8 cellular contexts compared by ENCODE assay signal in genomic region chr22:30969532-30970355, GRCh38. TPM values are rescaled to one million over a fixed set of nuclear protein-coding genes. Genes with fewer than 3 reads are reported as not detected.
DNase-seq lines count a peak whose midpoint lies in the region; ATAC-seq and TF ChIP-seq lines count a peak whose summit lies in the region.

No MANE protein-coding gene starts in this region.

- peak overlapping the region; percentile 54 for H3K9ac ChIP-seq in muscle layer of colon (ENCODE audit: low read length)

- DNase-seq in ELR (ENCODE audit: low read depth) = peak; percentile 59
- DNase-seq in Jurkat, Clone E6-1 (ENCODE audit: low read depth, low spot score) = peak; percentile 44
- peak; percentile 62 for DNase-seq in activated CD4-positive, alpha-beta T cell treated with anti-CD3 and anti-CD28 coated beads for 36 hours
- peak; percentile 50 for DNase-seq in endothelial cell (ENCODE audit: low spot score)
- no peak for DNase-seq in CD1c-positive myeloid dendritic cell (ENCODE audit: extremely low spot score)

- H3K27ac ChIP-seq in muscle layer of colon (ENCODE audit: low read depth, low read length) = peak overlapping the region; percentile 87
- H3K27ac ChIP-seq in thymus (ENCODE audit: low read depth) = peak overlapping the region; percentile 94

- WGBS in thymus = 6% methylated on average over 49 of the region's 49 CpGs

- H3K9me3 ChIP-seq in muscle layer of colon (ENCODE audit: low read length) (peaks cover 28% of the 10 kb centered on the region), thymus (ENCODE audit: control insufficient read depth) (peaks cover 11% of the 10 kb centered on the region)

- H3K4me3 ChIP-seq in Jurkat, Clone E6-1 (ENCODE audit: low read length) = peak overlapping the region; percentile 65
- H3K4me3 ChIP-seq in muscle layer of colon (ENCODE audit: low read depth in 1 of 2, low read length in 2 of 2) (peak overlapping the region; percentile 91 to 92), thymus (ENCODE audit: low read length) (peak overlapping the region; percentile 77)

- peak overlapping the region; percentile 83 for H3K27ac Mint-ChIP-seq in activated CD4-positive, alpha-beta T cell treated with anti-CD3 and anti-CD28 coated beads for 36 hours
- peak overlapping the region; percentile 89 for H3K27ac Mint-ChIP-seq in endothelial cell (ENCODE audit: unreplicated experiment)

- peaks cover 25% of the 10 kb centered on the region for H3K4me1 ChIP-seq in muscle layer of colon (ENCODE audit: insufficient read depth, low read length)
- peaks cover 8% of the 10 kb centered on the region for H3K4me1 ChIP-seq in thymus (ENCODE audit: control insufficient read depth, insufficient read depth, low read length)

- no peaks in the 10 kb centered on the region for H3K27me3 ChIP-seq in muscle layer of colon (ENCODE audit: control insufficient read depth in 1 of 2, insufficient read depth in 2 of 2, low read length in 2 of 2)
- H3K27me3 ChIP-seq in thymus (ENCODE audit: control insufficient read depth, insufficient read depth) = no peaks in the 10 kb centered on the region

- intact Hi-C loops in activated CD4-positive, alpha-beta T cell treated with anti-CD3 and anti-CD28 coated beads for 36 hours (cut with DNase I, micrococcal nuclease) = loop anchor here (1.0 to 5.0 kb wide), 19 partner anchors 49 to 1367 kb away; partner anchors contain the start of genes DRG1 (in 2 of the 2), EIF4ENIF1 (in 1 of the 2), LIMK2 (in 1 of the 2) and NF2 (in 1 of the 2)

- TF ChIP-seq CTCF in endothelial cell (IDR thresholded peaks at IDR 0.05; ENCODE audit: unreplicated experiment) = no peak

- ATAC-seq in GM21528 (IDR thresholded peaks at IDR 0.05; ENCODE audit: low FRiP score, unreplicated experiment) = peak; percentile 41
- ATAC-seq in activated CD4-positive, alpha-beta T cell treated with anti-CD3 and anti-CD28 coated beads for 36 hours = peak; percentile 18

- no peaks in the 10 kb centered on the region for H3K27me3 Mint-ChIP-seq in activated CD4-positive, alpha-beta T cell treated with anti-CD3 and anti-CD28 coated beads for 36 hours
- peaks cover 12% of the 10 kb centered on the region for H3K27me3 Mint-ChIP-seq in endothelial cell (ENCODE audit: unreplicated experiment)

- H3K4me3 Mint-ChIP-seq in activated CD4-positive, alpha-beta T cell treated with anti-CD3 and anti-CD28 coated beads for 36 hours = peak overlapping the region; percentile 90
- H3K4me3 Mint-ChIP-seq in endothelial cell (ENCODE audit: unreplicated experiment) = peak overlapping the region; percentile 96

- CTCF ChIA-PET in activated CD4-positive, alpha-beta T cell treated with anti-CD3 and anti-CD28 coated beads for 36 hours (lab: Charles Lee) = interaction anchor here (1.0 to 3.5 kb wide), 5 partner anchors 9 to 323 kb away, joined by 3 to 11 read pairs (median 8); partner anchors contain the start of genes PIK3IP1 and SELENOM

- H3K9me3 Mint-ChIP-seq in activated CD4-positive, alpha-beta T cell treated with anti-CD3 and anti-CD28 coated beads for 36 hours (ENCODE audit: low read depth) = peaks cover 38% of the 10 kb centered on the region
- H3K9me3 Mint-ChIP-seq in endothelial cell (ENCODE audit: unreplicated experiment) = no peaks in the 10 kb centered on the region

- peaks cover 86% of the 10 kb centered on the region for H3K36me3 Mint-ChIP-seq in activated CD4-positive, alpha-beta T cell treated with anti-CD3 and anti-CD28 coated beads for 36 hours (ENCODE audit: low read depth)
- H3K36me3 Mint-ChIP-seq in endothelial cell (ENCODE audit: low read depth, unreplicated experiment) = peaks cover 47% of the 10 kb centered on the region

- peaks cover 29% of the 10 kb centered on the region for H3K36me3 ChIP-seq in muscle layer of colon (ENCODE audit: insufficient read depth, low read length)
- H3K36me3 ChIP-seq in thymus (ENCODE audit: control insufficient read depth, insufficient read depth) = peaks cover 27% of the 10 kb centered on the region

- POLR2A ChIA-PET in activated CD4-positive, alpha-beta T cell treated with anti-CD3 and anti-CD28 coated beads for 36 hours (lab: Charles Lee) = interaction anchor here (0.5 to 3.1 kb wide), 9 partner anchors 8 to 546 kb away, joined by 3 to 10 read pairs (median 3); partner anchors contain the start of genes PATZ1, PIK3IP1 and SELENOM

- peaks cover 48% of the 10 kb centered on the region for H3K4me1 Mint-ChIP-seq in activated CD4-positive, alpha-beta T cell treated with anti-CD3 and anti-CD28 coated beads for 36 hours
- peaks cover 54% of the 10 kb centered on the region for H3K4me1 Mint-ChIP-seq in endothelial cell (ENCODE audit: unreplicated experiment)

RNA-seq across cellular contexts. Expression of gene TUG1, which starts 0.7 kb away (rescaled TPM):
- 53.5 TPM for polyA plus RNA-seq in Jurkat, Clone E6-1 (2012; ENCODE audit: insufficient read depth, insufficient read length)
- 10 to 100 TPM; 46.8 to 56.4 TPM for total RNA-seq in activated CD4-positive, alpha-beta T cell treated with anti-CD3 and anti-CD28 coated beads for 36 hours
- 155 TPM for total RNA-seq in endothelial cell (ENCODE audit: unreplicated experiment)
- 65.5 TPM for polyA plus RNA-seq in thymus

RNA-seq across cellular contexts. Expression of gene MORC2, which starts 1.2 kb away (rescaled TPM):
- 29.3 TPM for polyA plus RNA-seq in Jurkat, Clone E6-1 (2012; ENCODE audit: insufficient read depth, insufficient read length)
- total RNA-seq in activated CD4-positive, alpha-beta T cell treated with anti-CD3 and anti-CD28 coated beads for 36 hours = 10 to 100 TPM; 24.0 to 24.1 TPM
- 56.2 TPM for total RNA-seq in endothelial cell (ENCODE audit: unreplicated experiment)
- polyA plus RNA-seq in thymus = 45.1 TPM
